27 cellular contexts compared by ENCODE assay signal in the genomic region with DNA sequence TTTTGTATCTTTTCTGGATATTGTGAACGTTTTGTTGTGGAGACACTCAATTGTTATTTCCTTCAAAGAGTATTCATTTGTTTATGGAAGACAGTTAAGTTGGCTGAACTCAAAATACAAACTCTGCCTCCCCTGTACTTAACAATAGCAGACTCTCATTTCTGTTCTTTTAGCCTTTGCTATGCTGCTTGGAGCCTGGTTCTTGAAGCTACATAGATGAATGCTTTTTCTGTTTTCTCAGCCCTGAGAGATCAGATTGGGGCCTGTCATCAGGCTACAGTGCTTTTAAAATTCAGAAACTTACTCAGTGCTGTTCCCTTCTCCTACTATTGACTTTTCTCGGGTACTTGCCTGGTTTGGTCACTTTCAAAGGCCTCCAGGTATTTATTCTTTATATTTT.
"Had no signal": no experiment of that assay in that cellular context is flagged by ENCODE, and none has a peak within 500 bp of the region (broad histone marks: within the 10 kb centered on the region; RNA-seq: fewer than 3 reads in every experiment).

No MANE protein-coding gene starts in this region.

- ATAC-seq: activated CD4-positive, CD25-positive, alpha-beta regulatory T cell treated with anti-CD3 and anti-CD28 coated beads, Interleukin-2, amount 50 U/mL, for 24 hours; activated T-cell treated with anti-CD3 and anti-CD28 coated beads, Interleukin-2, amount 50 U/mL, for 72 hours; gastroesophageal sphincter; heart right ventricle; left lobe of liver; stimulated activated naive B cell treated with anti-CD40 and anti-IgM and Interleukin-4, amounts not matched to agents 10 μg/mL and 1 μg/mL and 100 μg/mL, for 72 hours; T-helper 17 cell had no signal

- H3K36me3 ChIP-seq: esophagus squamous epithelium, gastroesophageal sphincter, heart right ventricle, sigmoid colon, upper lobe of left lung had no signal

- H3K27ac ChIP-seq: esophagus squamous epithelium, gastroesophageal sphincter, heart right ventricle, sigmoid colon, testis, upper lobe of left lung, VCaP had no signal

- H3K4me1 ChIP-seq: gastroesophageal sphincter, heart right ventricle, sigmoid colon, testis, upper lobe of left lung had no signal

- H3K27me3 ChIP-seq: esophagus squamous epithelium, gastroesophageal sphincter, heart right ventricle, sigmoid colon, testis, upper lobe of left lung had no signal

- DNase-seq: activated CD4-positive, alpha-beta memory T cell treated with anti-CD3 and anti-CD28 coated beads, Interleukin-2, amount 10 ng/mL, durations not matched to agents 7 days and 5 days; activated CD4-positive, alpha-beta T cell treated with anti-CD3 and anti-CD28 coated beads, Interleukin-2, amount 10 ng/mL, durations not matched to agents 24 days and 14 days; activated effector memory CD4-positive, alpha-beta T cell treated with Interleukin-2 at 50 U/mL for 16 hours; activated naive CD4-positive, alpha-beta T cell treated with anti-CD3 and anti-CD28 coated beads for 36 hours; activated naive CD8-positive, alpha-beta T cell treated with anti-CD3 and anti-CD28 coated beads, Interleukin-2, amount 10 ng/mL, durations not matched to agents 7 days and 5 days; activated T-cell treated with anti-CD3 and anti-CD28 coated beads, Interleukin-2, amount 50 U/mL, for 72 hours; amniotic stem cell; cortex of kidney; endodermal cell; esophagus squamous epithelium; heart right ventricle; occipital lobe; retina; sigmoid colon; stimulated activated CD4-positive, alpha-beta T cell treated with anti-CD3 and anti-CD28 coated beads, Interleukin-15, amount 100 ng/mL, for 24 hours; stimulated activated CD8-positive, alpha-beta memory T cell treated with anti-CD3 and anti-CD28 coated beads, Interleukin-4, amount 100 ng/mL, for 48 hours; stimulated activated naive B cell treated with anti-CD40 and anti-IgM and Interleukin-4, amounts not matched to agents 10 μg/mL and 1 μg/mL and 100 μg/mL, for 72 hours; SW 1271; T-helper 17 cell; testis; upper lobe of left lung had no signal

- H3K9me3 ChIP-seq: esophagus squamous epithelium, gastroesophageal sphincter, heart right ventricle, sigmoid colon, testis, upper lobe of left lung had no signal

- H3K4me3 ChIP-seq: esophagus squamous epithelium, gastroesophageal sphincter, heart right ventricle, lung, sigmoid colon, smooth muscle cell, testis, upper lobe of left lung had no signal
